In genomic region chr20:60132827-60133549, GRCh38 we compare ENCODE assay signal across 1 cellular context.
TF ChIP-seq lines count a peak whose summit lies in the region.

No MANE protein-coding gene starts in this region.

TF ChIP-seq in H1, 55 proteins besides CTCF, POLR2A, EP300 and RAD21:
- TF ChIP-seq RBBP5 (IDR thresholded peaks at IDR 0.05; ENCODE audit: borderline replicate concordance, low read depth, low read length) (no peak), ATF2 (IDR thresholded peaks at IDR 0.05; ENCODE audit: low read length) (no peak)
